Comparison of ENCODE assay signal across 1 cellular context in genomic region chr19:29709440-29709798, GRCh38. TPM values are rescaled to one million over a fixed set of nuclear protein-coding genes. Genes with fewer than 3 reads are reported as not detected.
"Had no signal": no experiment of that assay in that cellular context is flagged by ENCODE, and none has a peak within 500 bp of the region (broad histone marks: within the 10 kb centered on the region; RNA-seq: fewer than 3 reads in every experiment).

No MANE protein-coding gene starts in this region.

RNA-seq across cellular contexts. Expression of gene PLEKHF1, which starts 44.2 kb away (rescaled TPM):
- polyA plus RNA-seq: neural cell had no signal
